10 cellular contexts compared by ENCODE assay signal in genomic region chr22:49968831-49969661, GRCh38. TPM values are rescaled to one million over a fixed set of nuclear protein-coding genes. Genes with fewer than 3 reads are reported as not detected.
DNase-seq lines count a peak whose midpoint lies in the region; ATAC-seq lines count a peak whose summit lies in the region.
"Had no signal": no experiment of that assay in that cellular context is flagged by ENCODE, and none has a peak within 500 bp of the region (broad histone marks: within the 10 kb centered on the region; RNA-seq: fewer than 3 reads in every experiment).

No MANE protein-coding gene starts in this region.

- H3K9me3 Mint-ChIP-seq in activated naive CD4-positive, alpha-beta T cell treated with anti-CD3 and anti-CD28 coated beads for 36 hours = no peaks in the 10 kb centered on the region

- no peak overlapping the region for H3K4me3 Mint-ChIP-seq in activated naive CD4-positive, alpha-beta T cell treated with anti-CD3 and anti-CD28 coated beads for 36 hours

- peaks cover 39% of the 10 kb centered on the region for H3K4me1 Mint-ChIP-seq in activated naive CD4-positive, alpha-beta T cell treated with anti-CD3 and anti-CD28 coated beads for 36 hours (ENCODE audit: low read depth)

- H3K27me3 Mint-ChIP-seq in activated naive CD4-positive, alpha-beta T cell treated with anti-CD3 and anti-CD28 coated beads for 36 hours (ENCODE audit: low read depth) = no peaks in the 10 kb centered on the region

- intact Hi-C loops in activated naive CD4-positive, alpha-beta T cell treated with anti-CD3 and anti-CD28 coated beads for 36 hours (cut with micrococcal nuclease) = no loop called here

- H3K36me3 Mint-ChIP-seq in activated naive CD4-positive, alpha-beta T cell treated with anti-CD3 and anti-CD28 coated beads for 36 hours (ENCODE audit: low read depth) = peaks cover 16% of the 10 kb centered on the region

- H3K27ac Mint-ChIP-seq in activated naive CD4-positive, alpha-beta T cell treated with anti-CD3 and anti-CD28 coated beads for 36 hours = peak overlapping the region; percentile 43

- CTCF ChIA-PET in activated naive CD4-positive, alpha-beta T cell treated with anti-CD3 and anti-CD28 coated beads for 36 hours (lab: Charles Lee) = no interaction called here

- no peak for ATAC-seq in stimulated activated naive CD8-positive, alpha-beta T cell treated with anti-CD3 and anti-CD28 coated beads, Interleukin-15, Interleukin-2, amounts not matched to agents 100 U/mL and 50 U/mL, for 24 hours
- no peak for ATAC-seq in GM19455 (IDR thresholded peaks at IDR 0.05; ENCODE audit: unreplicated experiment)
- no peak for ATAC-seq in HG03045 (IDR thresholded peaks at IDR 0.05; ENCODE audit: unreplicated experiment)
- ATAC-seq in HG03439 (IDR thresholded peaks at IDR 0.05; ENCODE audit: unreplicated experiment) = no peak

- DNase-seq in activated CD4-positive, CD25-positive, alpha-beta regulatory T cell treated with anti-CD3 and anti-CD28 coated beads, Interleukin-2, amount 50 U/mL, for 72 hours = peak; percentile 29
- no peak for DNase-seq in activated CD4-positive, CD25-positive, alpha-beta regulatory T cell (lab: John Stamatoyannopoulos, UW)
- peak; percentile 12 for DNase-seq in activated naive CD4-positive, alpha-beta T cell treated with anti-CD3 and anti-CD28 coated beads for 36 hours
- peak; percentile 10 for DNase-seq in iPS-NIHi11 (ENCODE audit: low spot score)
- DNase-seq in stimulated activated naive CD8-positive, alpha-beta T cell treated with anti-CD3 and anti-CD28 coated beads, Interleukin-15, Interleukin-2, amounts not matched to agents 100 U/mL and 50 U/mL, for 24 hours = peak; percentile 18
- DNase-seq: NCI-H510A had no signal

RNA-seq across cellular contexts. Expression of gene PIM3, which starts 8.5 kb away (rescaled TPM):
- total RNA-seq in activated naive CD4-positive, alpha-beta T cell treated with anti-CD3 and anti-CD28 coated beads for 36 hours = 100 to 1,000 TPM; 202 to 210 TPM

RNA-seq across cellular contexts. Expression of gene IL17REL, which starts 43.5 kb away (rescaled TPM):
- total RNA-seq in activated naive CD4-positive, alpha-beta T cell treated with anti-CD3 and anti-CD28 coated beads for 36 hours = under 1 TPM; 0.12 to 0.15 TPM
- total RNA-seq: A673 had no signal

RNA-seq across cellular contexts. Expression of gene CRELD2, which starts 50.6 kb away (rescaled TPM):
- total RNA-seq in activated naive CD4-positive, alpha-beta T cell treated with anti-CD3 and anti-CD28 coated beads for 36 hours = 10 to 100 TPM; 15.3 to 16.2 TPM

RNA-seq across cellular contexts. Expression of gene ALG12, which starts 50.8 kb away (rescaled TPM):
- total RNA-seq in activated naive CD4-positive, alpha-beta T cell treated with anti-CD3 and anti-CD28 coated beads for 36 hours = 1 to 10 TPM; 7.4 to 9.6 TPM

Comparison
In these comparisons a context has a peak if more than half of its experiments do, and no peak if none do; other contexts are left out.
1. DNase-seq: peak in activated CD4-positive, CD25-positive, alpha-beta regulatory T cell treated with anti-CD3 and anti-CD28 coated beads, Interleukin-2, amount 50 U/mL, for 72 hours (single experiment), activated naive CD4-positive, alpha-beta T cell treated with anti-CD3 and anti-CD28 coated beads for 36 hours (single experiment), iPS-NIHi11 (single experiment) and stimulated activated naive CD8-positive, alpha-beta T cell treated with anti-CD3 and anti-CD28 coated beads, Interleukin-15, Interleukin-2, amounts not matched to agents 100 U/mL and 50 U/mL, for 24 hours (single experiment); none in activated CD4-positive, CD25-positive, alpha-beta regulatory T cell (0 of 4).